ENCODE assay signal across 22 cellular contexts in genomic region chr1:8010080-8010664, GRCh38. TPM values are rescaled to one million over a fixed set of nuclear protein-coding genes. Genes with fewer than 3 reads are reported as not detected.
DNase-seq lines count a peak whose midpoint lies in the region; FAIRE-seq and TF ChIP-seq lines count a peak whose summit lies in the region.
"Had no signal": no experiment of that assay in that cellular context is flagged by ENCODE, and none has a peak within 500 bp of the region (broad histone marks: within the 10 kb centered on the region; RNA-seq: fewer than 3 reads in every experiment).

No MANE protein-coding gene starts in this region.

- H3K4me1 ChIP-seq in keratinocyte (ENCODE audit: control insufficient read depth, extremely low read depth, insufficient read depth, low read length): peaks cover 35% of the 10 kb centered on the region
- H3K4me1 ChIP-seq in stomach smooth muscle (ENCODE audit: control insufficient read depth, insufficient read depth, low read length): peaks cover 26% of the 10 kb centered on the region
- H3K4me1 ChIP-seq in kidney (ENCODE audit: control insufficient read depth in 1 of 2, insufficient read depth in 1 of 2, low read depth in 1 of 2, low read length in 2 of 2): peaks cover 5 to 8% of the 10 kb centered on the region in 2 donors
- H3K4me1 ChIP-seq: BE2C had no signal

- in situ Hi-C loops in astrocyte of the spinal cord (cut with HindIII; ENCODE audit: low sequenced_read_pairs): loop anchor here (25.0 kb wide), 1 partner anchor 302 kb away; the partner anchor contains the start of gene SLC45A1

- peaks cover 7% of the 10 kb centered on the region for H3K27me3 Mint-ChIP-seq in T-helper 1 cell treated with Interleukin-12 subunit alpha and Interleukin-12 subunit beta and Interleukin-4 antibody, amounts not matched to agents 30 μg/mL and 1 μg/mL, for 36 hours (ENCODE audit: low read depth)
- H3K27me3 Mint-ChIP-seq: activated CD4-positive, alpha-beta T cell treated with anti-CD3 and anti-CD28 coated beads, Interleukin-2, amount 10 ng/mL, durations not matched to agents 24 days and 14 days; activated naive CD8-positive, alpha-beta T cell treated with anti-CD3 and anti-CD28 coated beads, Interleukin-2, amount 50 U/mL, for 24 hours had no signal

- H2AFZ ChIP-seq in keratinocyte (ENCODE audit: control insufficient read depth, low read length): no peak overlapping the region

- no peaks in the 10 kb centered on the region for H3K4me1 Mint-ChIP-seq in T-helper 1 cell treated with Interleukin-12 subunit alpha and Interleukin-12 subunit beta and Interleukin-4 antibody, amounts not matched to agents 30 μg/mL and 1 μg/mL, for 36 hours (ENCODE audit: low read depth)
- H3K4me1 Mint-ChIP-seq: activated naive CD8-positive, alpha-beta T cell treated with anti-CD3 and anti-CD28 coated beads, Interleukin-2, amount 50 U/mL, for 24 hours had no signal

- H3K36me3 ChIP-seq in keratinocyte (ENCODE audit: control insufficient read depth in 2 of 2, extremely low read depth in 1 of 2, insufficient read depth in 2 of 2, low read length in 2 of 2): peaks cover 28 to 57% of the 10 kb centered on the region in 2 experiments
- peaks cover 47 to 52% of the 10 kb centered on the region in 2 donors for H3K36me3 ChIP-seq in stomach smooth muscle (ENCODE audit: control insufficient read depth in 2 of 2, insufficient read depth in 2 of 2, low read length in 2 of 2)
- H3K36me3 ChIP-seq in kidney (ENCODE audit: control insufficient read depth in 1 of 2, insufficient read depth in 2 of 2, low read length in 2 of 2): peaks cover 42 to 55% of the 10 kb centered on the region in 2 donors
- H3K36me3 ChIP-seq: BE2C, neutrophil, uterus had no signal

- TF ChIP-seq CTCF in astrocyte of the spinal cord (IDR thresholded peaks at IDR 0.05; ENCODE audit: low read depth, low read length) (no peak), keratinocyte (optimal IDR thresholded peaks at IDR 0.05 in 1 of 3, IDR thresholded peaks at IDR 0.05 in 1 of 3, conservative IDR thresholded peaks at IDR 0.05 in 1 of 3; ENCODE audit: extremely low read depth in 1 of 3, insufficient read depth in 2 of 3, low read length in 3 of 3) (no peak), kidney (IDR thresholded peaks at IDR 0.05; ENCODE audit: borderline replicate concordance, extremely low read depth, insufficient read depth) (no peak)

- H3K9ac ChIP-seq in keratinocyte (ENCODE audit: control insufficient read depth, extremely low read depth, insufficient read depth, low read length): no peak overlapping the region
- H3K9ac ChIP-seq in stomach smooth muscle (ENCODE audit: low read length in 2 of 2): no peak overlapping the region
- H3K9ac ChIP-seq in kidney (ENCODE audit: low read length in 2 of 2): no peak overlapping the region

- peak overlapping the region; percentile 33 for H3K27ac ChIP-seq in keratinocyte (ENCODE audit: control insufficient read depth, insufficient read depth, low read length)
- H3K27ac ChIP-seq in stomach smooth muscle (ENCODE audit: low read length): peak overlapping the region; percentile 31
- no peak overlapping the region for H3K27ac ChIP-seq in kidney (ENCODE audit: low read depth in 2 of 2, low read length in 2 of 2)
- H3K27ac ChIP-seq: neutrophil, uterus had no signal

- H3K79me2 ChIP-seq in keratinocyte (ENCODE audit: control insufficient read depth, insufficient read depth, low read length): peaks cover 38% of the 10 kb centered on the region

- H3K4me2 ChIP-seq in keratinocyte (ENCODE audit: control insufficient read depth, extremely low read depth, insufficient read depth, low read depth, low read length): no peak overlapping the region

- H3K27ac Mint-ChIP-seq in T-helper 1 cell treated with Interleukin-12 subunit alpha and Interleukin-12 subunit beta and Interleukin-4 antibody, amounts not matched to agents 30 μg/mL and 1 μg/mL, for 36 hours: no peak overlapping the region
- H3K27ac Mint-ChIP-seq: activated CD4-positive, alpha-beta T cell treated with anti-CD3 and anti-CD28 coated beads, Interleukin-2, amount 10 ng/mL, durations not matched to agents 24 days and 14 days; activated naive CD8-positive, alpha-beta T cell treated with anti-CD3 and anti-CD28 coated beads, Interleukin-2, amount 50 U/mL, for 24 hours had no signal

- H3K27me3 ChIP-seq in keratinocyte (ENCODE audit: control insufficient read depth, extremely low read depth, insufficient read depth, low read length) (no peaks in the 10 kb centered on the region), stomach smooth muscle (ENCODE audit: control insufficient read depth in 1 of 2, insufficient read depth in 2 of 2, low read length in 2 of 2) (no peaks in the 10 kb centered on the region)
- H3K27me3 ChIP-seq: BE2C, uterus had no signal

- H3K4me3 ChIP-seq in astrocyte of the spinal cord (ENCODE audit: low read depth, low read length) (no peak overlapping the region), keratinocyte (ENCODE audit: control insufficient read depth in 2 of 3, extremely low read depth in 1 of 3, insufficient read depth in 2 of 3, low read depth in 1 of 3, low read length in 3 of 3) (no peak overlapping the region), stomach smooth muscle (ENCODE audit: low read length in 2 of 2) (no peak overlapping the region), kidney (ENCODE audit: low read length in 2 of 2) (no peak overlapping the region)
- H3K4me3 ChIP-seq: uterus had no signal

- H3K9me1 ChIP-seq in keratinocyte (ENCODE audit: control insufficient read depth, extremely low read depth, insufficient read depth, low read length): peaks cover 5% of the 10 kb centered on the region

- intact Hi-C loops in kidney (cut with DNase I): no loop called here

- H3K36me3 Mint-ChIP-seq in T-helper 1 cell treated with Interleukin-12 subunit alpha and Interleukin-12 subunit beta and Interleukin-4 antibody, amounts not matched to agents 30 μg/mL and 1 μg/mL, for 36 hours (ENCODE audit: low read depth): no peaks in the 10 kb centered on the region

- H3K4me3 Mint-ChIP-seq in T-helper 1 cell treated with Interleukin-12 subunit alpha and Interleukin-12 subunit beta and Interleukin-4 antibody, amounts not matched to agents 30 μg/mL and 1 μg/mL, for 36 hours: peak overlapping the region; percentile 15
- H3K4me3 Mint-ChIP-seq: activated CD4-positive, alpha-beta T cell treated with anti-CD3 and anti-CD28 coated beads, Interleukin-2, amount 10 ng/mL, durations not matched to agents 24 days and 14 days; activated naive CD8-positive, alpha-beta T cell treated with anti-CD3 and anti-CD28 coated beads, Interleukin-2, amount 50 U/mL, for 24 hours had no signal

- H3K9me3 Mint-ChIP-seq in T-helper 1 cell treated with Interleukin-12 subunit alpha and Interleukin-12 subunit beta and Interleukin-4 antibody, amounts not matched to agents 30 μg/mL and 1 μg/mL, for 36 hours: no peaks in the 10 kb centered on the region
- H3K9me3 Mint-ChIP-seq: activated CD4-positive, alpha-beta T cell treated with anti-CD3 and anti-CD28 coated beads, Interleukin-2, amount 10 ng/mL, durations not matched to agents 24 days and 14 days; activated naive CD8-positive, alpha-beta T cell treated with anti-CD3 and anti-CD28 coated beads, Interleukin-2, amount 50 U/mL, for 24 hours had no signal

- no peaks in the 10 kb centered on the region for H3K9me3 ChIP-seq in keratinocyte (ENCODE audit: control insufficient read depth, low read depth, low read length)
- H3K9me3 ChIP-seq in stomach smooth muscle (ENCODE audit: control insufficient read depth in 2 of 2, low read length in 2 of 2): no peaks in the 10 kb centered on the region
- no peaks in the 10 kb centered on the region for H3K9me3 ChIP-seq in kidney (ENCODE audit: control insufficient read depth in 1 of 2, low read length in 2 of 2)
- H3K9me3 ChIP-seq: BE2C, Caco-2, neutrophil, uterus had no signal

- H4K20me1 ChIP-seq in keratinocyte (ENCODE audit: control insufficient read depth, extremely low read depth, insufficient read depth, low read length): peaks cover 14% of the 10 kb centered on the region

- FAIRE-seq in keratinocyte (lab: Jason Lieb, UNC): no peak
- FAIRE-seq in kidney (lab: Jason Lieb, UNC): no peak
- FAIRE-seq: bronchial epithelial cell, H1 had no signal

- no peak for DNase-seq in T-helper 1 cell
- DNase-seq in astrocyte of the spinal cord (ENCODE audit: low read depth, low spot score): peak; percentile 41
- no peak for DNase-seq in keratinocyte (ENCODE audit: low read depth, low spot score)
- DNase-seq in kidney: no peak
- no peak for DNase-seq in activated CD8-positive, alpha-beta memory T cell treated with anti-CD3 and anti-CD28 coated beads for 24 hours
- no peak for DNase-seq in AML-193 (lab: John Stamatoyannopoulos, UW)
- DNase-seq: 8988T; activated CD4-positive, alpha-beta T cell treated with anti-CD3 and anti-CD28 coated beads, Interleukin-2, amount 10 ng/mL, durations not matched to agents 24 days and 14 days; activated CD8-positive, alpha-beta memory T cell treated with anti-CD3 and anti-CD28 coated beads, Interleukin-2, amount 50 U/mL, for 4 hours; activated effector memory CD4-positive, alpha-beta T cell treated with Interleukin-2 at 50 U/mL for 16 hours; activated naive CD8-positive, alpha-beta T cell treated with anti-CD3 and anti-CD28 coated beads, Interleukin-2, amount 50 U/mL, for 24 hours; BE2C; Caco-2; left colon; NCI-H1417; NCI-H526; uterus had no signal

- dilution Hi-C loops in keratinocyte (cut with MboI; ENCODE audit: extremely low pct_ligation_motif_present, low sequenced_read_pairs): loop anchor here (25.0 kb wide), 1 partner anchor 302 kb away; the partner anchor contains the start of gene SLC45A1

RNA-seq across cellular contexts. Expression of gene ERRFI1, which starts 15.9 kb away (rescaled TPM):
- polyA plus RNA-seq in keratinocyte (75.7 to 130 TPM (median 97.0 TPM) in 3 replicates), kidney (ENCODE audit: insufficient read depth, low read depth, low replicate concordance) (25.0 TPM)
- 39.7 TPM for polyA plus RNA-seq in keratinocyte (2011; ENCODE audit: low read depth)
- polyA plus RNA-seq in keratinocyte (2011; cell fraction: cytosol; rRNA removed): 58.1 and 97.0 TPM in 2 replicates
- polyA plus RNA-seq in keratinocyte (2011; cell fraction: nucleus; rRNA removed): 132 and 155 TPM in 2 replicates
- polyA plus RNA-seq in keratinocyte (2012; ENCODE audit: low replicate concordance): 42.8 and 92.9 TPM in 2 replicates
- polyA minus RNA-seq in keratinocyte: 17.4 to 68.3 TPM (median 50.7 TPM) in 3 replicates
- polyA minus RNA-seq in keratinocyte (2011; cell fraction: cytosol; rRNA and poly(A)+ RNA removed): 31.5 TPM
- 40.3 and 72.9 TPM in 2 replicates for polyA minus RNA-seq in keratinocyte (2011; cell fraction: nucleus; rRNA and poly(A)+ RNA removed)
- total RNA-seq in kidney: 71.3 TPM

RNA-seq across cellular contexts. Expression of gene PARK7, which starts 48.7 kb away (rescaled TPM):
- polyA plus RNA-seq in keratinocyte (296 to 502 TPM (median 471 TPM) in 3 replicates), kidney (ENCODE audit: insufficient read depth, low read depth, low replicate concordance) (481 TPM)
- 326 TPM for polyA plus RNA-seq in keratinocyte (2011; ENCODE audit: low read depth)
- 458 and 494 TPM in 2 replicates for polyA plus RNA-seq in keratinocyte (2011; cell fraction: cytosol; rRNA removed)
- polyA plus RNA-seq in keratinocyte (2011; cell fraction: nucleus; rRNA removed): 167 and 228 TPM in 2 replicates
- polyA plus RNA-seq in keratinocyte (2012; ENCODE audit: low replicate concordance): 240 and 445 TPM in 2 replicates
- polyA minus RNA-seq in keratinocyte: 29.1 to 162 TPM (median 72.1 TPM) in 3 replicates
- 87.5 TPM for polyA minus RNA-seq in keratinocyte (2011; cell fraction: cytosol; rRNA and poly(A)+ RNA removed)
- 30.6 and 47.7 TPM in 2 replicates for polyA minus RNA-seq in keratinocyte (2011; cell fraction: nucleus; rRNA and poly(A)+ RNA removed)
- 239 TPM for total RNA-seq in kidney

Comparison
In these comparisons a context has a peak if more than half of its experiments do, and no peak if none do; other contexts are left out.
1. H3K27ac ChIP-seq: peak in keratinocyte (single experiment) and stomach smooth muscle (single experiment); none in kidney (0 of 2).